In genomic region chr19:43640424-43640757, GRCh38 we compare ENCODE assay signal across 8 cellular contexts. TPM values are rescaled to one million over a fixed set of nuclear protein-coding genes. Genes with fewer than 3 reads are reported as not detected.
A peak's percentile ranks its signal among the peaks of the same experiment; 100 is the strongest.
DNase-seq lines count a peak whose midpoint lies in the region; ATAC-seq and TF ChIP-seq lines count a peak whose summit lies in the region.

No MANE protein-coding gene starts in this region.

- no peak overlapping the region for H3K27ac Mint-ChIP-seq in endodermal cell
- peak overlapping the region in 1 of 3 experiments; percentile 51 for H3K27ac Mint-ChIP-seq in nephron

- H3K9me2 ChIP-seq in MM.1S (replicated peaks; ENCODE audit: insufficient read depth, low read length), result no peaks in the 10 kb centered on the region

- no peaks in the 10 kb centered on the region for H3K4me1 ChIP-seq in MM.1S (ENCODE audit: low read length)
- H3K4me1 ChIP-seq in endodermal cell (ENCODE audit: control insufficient read depth, insufficient read depth, low read length), result no peaks in the 10 kb centered on the region

- no peaks in the 10 kb centered on the region for H3K36me3 Mint-ChIP-seq in endodermal cell (ENCODE audit: low read depth)
- peaks cover 4% of the 10 kb centered on the region for H3K36me3 Mint-ChIP-seq in nephron (ENCODE audit: low read depth)

- no peak for ATAC-seq in HG03354 (IDR thresholded peaks at IDR 0.05; ENCODE audit: poor library complexity, severe bottlenecking, unreplicated experiment)

- H3K27me3 Mint-ChIP-seq in endodermal cell (ENCODE audit: insufficient read depth) (peaks cover 81% of the 10 kb centered on the region), nephron (ENCODE audit: low read depth) (peaks cover 26% of the 10 kb centered on the region)

- H3K9me3 Mint-ChIP-seq in endodermal cell, result peaks cover 2% of the 10 kb centered on the region
- peaks cover 3% of the 10 kb centered on the region for H3K9me3 Mint-ChIP-seq in nephron

- WGBS in endodermal cell (ENCODE audit: insufficient coverage in 1 of 2, insufficient read length in 1 of 2), 2 experiments, result 23% methylated on average over 9 of the region's 9 CpGs; no CpG with 5 or more reads in 1 of the 2 experiments

- H3K4me1 Mint-ChIP-seq in endodermal cell (peaks cover 6% of the 10 kb centered on the region), nephron (peaks cover 39% of the 10 kb centered on the region)

- H3K4me3 ChIP-seq in AG04449 (ENCODE audit: low read depth, low read length) (peak overlapping the region; percentile 58), MM.1S (ENCODE audit: low read length) (no peak overlapping the region), endodermal cell (ENCODE audit: low read length) (peak overlapping the region; percentile 75)

- H3K4me3 Mint-ChIP-seq in endodermal cell (peak overlapping the region; percentile 63), nephron (peak overlapping the region; percentile 84 to 85 (median 85))

- H3K79me2 ChIP-seq in MM.1S (ENCODE audit: low read length), result no peaks in the 10 kb centered on the region

- no peaks in the 10 kb centered on the region for H3K9me3 ChIP-seq in MM.1S (replicated peaks; ENCODE audit: insufficient read depth, low read length)
- H3K9me3 ChIP-seq in endodermal cell (ENCODE audit: control insufficient read depth, low read length), result no peaks in the 10 kb centered on the region

- no peak for DNase-seq in AG04449 (ENCODE audit: low read depth, low spot score)
- no peak for DNase-seq in MM.1S
- DNase-seq in endodermal cell, result peak; percentile 53
- no peak for DNase-seq in KG1 (lab: John Stamatoyannopoulos, UW)
- DNase-seq in activated gamma-delta T cell treated with Interleukin-2 at 50 U/mL for 16 hours, result no peak
- no peak for DNase-seq in HT-29 (ENCODE audit: low spot score)

- no peak overlapping the region for H3K9ac ChIP-seq in MM.1S (ENCODE audit: low read length)
- H3K9ac ChIP-seq in endodermal cell (ENCODE audit: extremely low read depth, low read length, poor library complexity, severe bottlenecking), result no peak overlapping the region

- POLR2A ChIA-PET in AG04449 (lab: Yijun Ruan, JAX), result no interaction called here

- no peak for TF ChIP-seq CTCF in AG04449 (IDR thresholded peaks at IDR 0.05; ENCODE audit: insufficient read depth, low read length, missing control alignments)
- TF ChIP-seq CTCF in MM.1S (IDR thresholded peaks at IDR 0.05; ENCODE audit: low read length), result no peak
- TF ChIP-seq CTCF in endodermal cell (conservative IDR thresholded peaks at IDR 0.05), result no peak
- no peak for TF ChIP-seq CTCF in nephron (IDR thresholded peaks at IDR 0.05; ENCODE audit: unreplicated experiment in 3 of 3)

- H3K36me3 ChIP-seq in MM.1S (replicated peaks; ENCODE audit: insufficient read depth, low read length) (no peaks in the 10 kb centered on the region), endodermal cell (ENCODE audit: control insufficient read depth, insufficient read depth, low read length) (no peaks in the 10 kb centered on the region)

- H2AFZ ChIP-seq in MM.1S (ENCODE audit: low read length), result no peak overlapping the region

- no peak overlapping the region for H3K27ac ChIP-seq in MM.1S (ENCODE audit: low read length)
- H3K27ac ChIP-seq in endodermal cell (ENCODE audit: low read depth, low read length), result no peak overlapping the region

- H3F3A ChIP-seq in MM.1S (ENCODE audit: insufficient read depth, low read length), result no peaks in the 10 kb centered on the region

- peak overlapping the region; percentile 45; the same call in 1 of the 2 replicates for H3K4me2 ChIP-seq in MM.1S (ENCODE audit: low read depth, low read length)

- H4K20me1 ChIP-seq in MM.1S (ENCODE audit: insufficient read depth, low read length), result no peaks in the 10 kb centered on the region

- CTCF ChIA-PET in AG04449 (lab: Yijun Ruan, JAX), result no interaction called here

- H3K27me3 ChIP-seq in MM.1S (replicated peaks; ENCODE audit: insufficient read depth, low read length) (peaks cover 38% of the 10 kb centered on the region), endodermal cell (ENCODE audit: control insufficient read depth, insufficient read depth, low read length, poor library complexity, severe bottlenecking) (peaks cover 43% of the 10 kb centered on the region)

RNA-seq across cellular contexts. Expression of gene CADM4, which starts 0.7 kb away (rescaled TPM):
- total RNA-seq in endodermal cell, result 10 to 100 TPM in 1 of 2 donors, 1 to 10 TPM in 1; 9.3 to 19.9 TPM
- 68.9 TPM for polyA plus RNA-seq in endodermal cell (2013, experiment 1 of 2)
- 58.7 TPM for polyA plus RNA-seq in endodermal cell (2013, experiment 2 of 2)
- 2.7 and 6.4 TPM in 2 replicates for total RNA-seq in HT-29 (2014; rRNA removed; shearing (Covaris generic))

RNA-seq across cellular contexts. Expression of gene ZNF428, which starts 21.0 kb away (rescaled TPM):
- 10 to 100 TPM; 44.3 to 46.8 TPM for total RNA-seq in endodermal cell
- polyA plus RNA-seq in endodermal cell (2013, experiment 1 of 2), result 71.4 TPM
- polyA plus RNA-seq in endodermal cell (2013, experiment 2 of 2), result 66.6 TPM
- 92.9 and 100 TPM in 2 replicates for total RNA-seq in HT-29 (2014; rRNA removed; shearing (Covaris generic))

RNA-seq across cellular contexts. Expression of gene SRRM5, which starts 28.5 kb away (rescaled TPM):
- under 1 TPM; 0.35 to 0.37 TPM for total RNA-seq in endodermal cell
- 0.11 TPM for polyA plus RNA-seq in endodermal cell (2013, experiment 1 of 2)
- not detected for polyA plus RNA-seq in endodermal cell (2013, experiment 2 of 2)
- total RNA-seq in HT-29 (2014; rRNA removed; shearing (Covaris generic)), result 0.50 and 0.74 TPM in 2 replicates

RNA-seq across cellular contexts. Expression of gene PLAUR, which starts 29.6 kb away (rescaled TPM):
- 10 to 100 TPM; 14.7 to 21.5 TPM for total RNA-seq in endodermal cell
- polyA plus RNA-seq in endodermal cell (2013, experiment 1 of 2), result 20.1 TPM
- 17.1 TPM for polyA plus RNA-seq in endodermal cell (2013, experiment 2 of 2)
- 174 and 190 TPM in 2 replicates for total RNA-seq in HT-29 (2014; rRNA removed; shearing (Covaris generic))

RNA-seq across cellular contexts. Expression of gene ZNF576, which starts 44.0 kb away (rescaled TPM):
- total RNA-seq in endodermal cell, result 10 to 100 TPM; 11.9 to 12.1 TPM
- polyA plus RNA-seq in endodermal cell (2013, experiment 1 of 2), result 10.8 TPM
- 7.1 TPM for polyA plus RNA-seq in endodermal cell (2013, experiment 2 of 2)
- total RNA-seq in HT-29 (2014; rRNA removed; shearing (Covaris generic)), result 29.6 and 41.8 TPM in 2 replicates
